ENCODE assay signal across 14 cellular contexts in the genomic region with DNA sequence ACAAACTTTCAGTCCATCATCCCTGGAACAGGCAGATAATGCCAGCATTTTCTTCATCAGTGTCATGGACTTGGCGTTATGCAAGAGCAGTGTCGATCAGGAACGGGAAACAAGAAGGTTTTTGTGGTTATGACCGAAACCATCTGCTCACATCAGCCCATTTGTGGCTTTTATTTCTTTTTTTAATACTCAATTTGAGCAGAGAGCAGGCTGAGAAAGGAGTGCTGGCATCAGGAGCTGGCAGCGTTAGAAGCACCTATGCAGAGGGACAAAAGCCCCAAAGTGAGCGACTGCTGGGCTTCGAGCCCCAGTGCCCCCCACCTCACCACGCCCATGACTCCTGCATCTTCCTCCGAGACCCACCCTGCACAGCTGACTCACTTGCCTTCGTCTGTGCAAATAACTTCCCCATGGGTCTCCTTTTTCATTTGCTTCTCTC. TPM values are rescaled to one million over a fixed set of nuclear protein-coding genes. Genes with fewer than 3 reads are reported as not detected.
DNase-seq lines count a peak whose midpoint lies in the region; ATAC-seq and TF ChIP-seq lines count a peak whose summit lies in the region.
"Had no signal": no experiment of that assay in that cellular context is flagged by ENCODE, and none has a peak within 500 bp of the region (broad histone marks: within the 10 kb centered on the region; RNA-seq: fewer than 3 reads in every experiment).

No MANE protein-coding gene starts in this region.

- no peaks in the 10 kb centered on the region for H4K20me1 ChIP-seq in Loucy (ENCODE audit: insufficient read depth, low read length, poor library complexity, severe bottlenecking)

- H2AFZ ChIP-seq in Loucy (ENCODE audit: low read length): no peak overlapping the region

- CTCF ChIA-PET in activated CD4-positive, alpha-beta T cell treated with anti-CD3 and anti-CD28 coated beads, Interleukin-2, amount 10 ng/mL, durations not matched to agents 7 days and 5 days (lab: Charles Lee): interaction anchor here (1.1 kb wide), 1 partner anchor 18 kb away, joined by 3 read pairs; no protein-coding TSS in a partner anchor
- CTCF ChIA-PET in activated CD8-positive, alpha-beta T cell treated with anti-CD3 and anti-CD28 coated beads, Interleukin-2, amount 10 ng/mL, durations not matched to agents 7 days and 5 days (lab: Charles Lee): interaction anchor here (0.7 to 1.9 kb wide), 3 partner anchors 9 to 73 kb away, joined by 3 to 6 read pairs (median 3); no protein-coding TSS in a partner anchor
- CTCF ChIA-PET in Caco-2 (lab: Charles Lee): no interaction called here

- H3K4me3 ChIP-seq in Loucy (ENCODE audit: low read length, poor library complexity, severe bottlenecking) (peak overlapping the region; percentile 41), Caco-2 (ENCODE audit: low read depth, low read length) (no peak overlapping the region)
- H3K4me3 ChIP-seq: Peyer's patch, thoracic aorta had no signal

- H3K36me3 ChIP-seq in Loucy (ENCODE audit: insufficient read depth, low read length): no peaks in the 10 kb centered on the region
- H3K36me3 ChIP-seq in Caco-2 (ENCODE audit: control insufficient read depth, insufficient read depth, low read length): no peaks in the 10 kb centered on the region
- H3K36me3 ChIP-seq: Peyer's patch, thoracic aorta had no signal

- no peaks in the 10 kb centered on the region for H3F3A ChIP-seq in Loucy (ENCODE audit: low read depth)

- POLR2A ChIA-PET in activated CD4-positive, alpha-beta T cell treated with anti-CD3 and anti-CD28 coated beads, Interleukin-2, amount 10 ng/mL, durations not matched to agents 7 days and 5 days (lab: Charles Lee): no interaction called here
- POLR2A ChIA-PET in activated CD8-positive, alpha-beta T cell treated with anti-CD3 and anti-CD28 coated beads, Interleukin-2, amount 10 ng/mL, durations not matched to agents 7 days and 5 days (lab: Charles Lee): no interaction called here
- POLR2A ChIA-PET in Caco-2 (lab: Charles Lee): no interaction called here

- H3K9me3 ChIP-seq in Loucy (ENCODE audit: insufficient read depth, low read depth, low read length): no peaks in the 10 kb centered on the region
- H3K9me3 ChIP-seq in Caco-2: no peaks in the 10 kb centered on the region
- H3K9me3 ChIP-seq: Peyer's patch, thoracic aorta had no signal

- H3K27me3 ChIP-seq in Loucy (ENCODE audit: insufficient read depth, low read length, poor library complexity, severe bottlenecking) (no peaks in the 10 kb centered on the region), Caco-2 (replicated peaks; ENCODE audit: control insufficient read depth, insufficient read depth, low read length) (peaks cover 2% of the 10 kb centered on the region; the same call in 1 of the 2 replicates)
- H3K27me3 ChIP-seq: Peyer's patch had no signal

- TF ChIP-seq CTCF in Loucy (conservative IDR thresholded peaks at IDR 0.05; ENCODE audit: low read length) (no peak), omental fat pad (IDR thresholded peaks at IDR 0.05) (no peak), Caco-2 (IDR thresholded peaks at IDR 0.05; ENCODE audit: insufficient read depth in 1 of 2, low read depth in 1 of 2, low read length in 1 of 2, severe bottlenecking in 1 of 2, unreplicated experiment in 1 of 2) (no peak)

- H3K4me2 ChIP-seq in Loucy (ENCODE audit: low read depth, low read length, poor library complexity, severe bottlenecking): peak overlapping the region; percentile 63

- H3K4me3 Mint-ChIP-seq in activated CD4-positive, alpha-beta T cell treated with anti-CD3 and anti-CD28 coated beads, Interleukin-2, amount 10 ng/mL, durations not matched to agents 7 days and 5 days: peak overlapping the region; percentile 3
- H3K4me3 Mint-ChIP-seq in activated CD8-positive, alpha-beta T cell treated with anti-CD3 and anti-CD28 coated beads, Interleukin-2, amount 10 ng/mL, durations not matched to agents 7 days and 5 days: no peak overlapping the region
- H3K4me3 Mint-ChIP-seq in Caco-2 (ENCODE audit: unreplicated experiment): no peak overlapping the region

- H3K9me3 Mint-ChIP-seq in activated CD4-positive, alpha-beta T cell treated with anti-CD3 and anti-CD28 coated beads, Interleukin-2, amount 10 ng/mL, durations not matched to agents 7 days and 5 days: no peaks in the 10 kb centered on the region
- H3K9me3 Mint-ChIP-seq in activated CD8-positive, alpha-beta T cell treated with anti-CD3 and anti-CD28 coated beads, Interleukin-2, amount 10 ng/mL, durations not matched to agents 7 days and 5 days (ENCODE audit: insufficient read depth): no peaks in the 10 kb centered on the region
- H3K9me3 Mint-ChIP-seq in Caco-2 (ENCODE audit: unreplicated experiment): no peaks in the 10 kb centered on the region

- no peak overlapping the region for H3K9ac ChIP-seq in Loucy (ENCODE audit: low read depth, low read length, poor library complexity, severe bottlenecking)

- peaks cover 25% of the 10 kb centered on the region for H3K4me1 ChIP-seq in Loucy (ENCODE audit: insufficient read depth, low read length, poor library complexity, severe bottlenecking)
- H3K4me1 ChIP-seq in Caco-2: no peaks in the 10 kb centered on the region

- no peaks in the 10 kb centered on the region for H3K9me2 ChIP-seq in Loucy (replicated peaks; ENCODE audit: low read depth, low read length)

- H3K79me2 ChIP-seq in Loucy (ENCODE audit: insufficient read depth, low read length): no peaks in the 10 kb centered on the region

- no peak overlapping the region for H3K27ac Mint-ChIP-seq in activated CD4-positive, alpha-beta T cell treated with anti-CD3 and anti-CD28 coated beads, Interleukin-2, amount 10 ng/mL, durations not matched to agents 7 days and 5 days
- H3K27ac Mint-ChIP-seq in activated CD8-positive, alpha-beta T cell treated with anti-CD3 and anti-CD28 coated beads, Interleukin-2, amount 10 ng/mL, durations not matched to agents 7 days and 5 days: no peak overlapping the region
- H3K27ac Mint-ChIP-seq in Caco-2 (ENCODE audit: unreplicated experiment): no peak overlapping the region

- BruUV-seq in Caco-2 (replicated peaks; lab: Mats Ljungman, UMichigan): no TSS peak

- DNase-seq in activated CD4-positive, alpha-beta T cell treated with anti-CD3 and anti-CD28 coated beads, Interleukin-2, amount 10 ng/mL, durations not matched to agents 7 days and 5 days: peak; percentile 26
- no peak for DNase-seq in activated CD4-positive, alpha-beta T cell treated with anti-CD3 and anti-CD28 coated beads, Interleukin-2, amount 50 U/mL, for 1 hour
- DNase-seq in activated CD8-positive, alpha-beta T cell treated with anti-CD3 and anti-CD28 coated beads, Interleukin-2, amount 10 ng/mL, durations not matched to agents 7 days and 5 days: peak; percentile 34
- DNase-seq in omental fat pad (ENCODE audit: low spot score): no peak
- DNase-seq in stimulated activated naive CD4-positive, alpha-beta T cell treated with Interleukin-2 at 50 U/mL for 16 hours (lab: John Stamatoyannopoulos, UW): no peak
- DNase-seq in Caco-2: no peak
- DNase-seq in left colon: no peak
- DNase-seq: NCI-H187; stimulated activated CD4-positive, alpha-beta T cell treated with anti-CD3 and anti-CD28 coated beads, Interleukin-4, amount 100 ng/mL, for 1 hour had no signal

- no peaks in the 10 kb centered on the region for H3K36me3 Mint-ChIP-seq in activated CD4-positive, alpha-beta T cell treated with anti-CD3 and anti-CD28 coated beads, Interleukin-2, amount 10 ng/mL, durations not matched to agents 7 days and 5 days (ENCODE audit: low read depth)
- no peaks in the 10 kb centered on the region for H3K36me3 Mint-ChIP-seq in activated CD8-positive, alpha-beta T cell treated with anti-CD3 and anti-CD28 coated beads, Interleukin-2, amount 10 ng/mL, durations not matched to agents 7 days and 5 days (ENCODE audit: low read depth)
- no peaks in the 10 kb centered on the region for H3K36me3 Mint-ChIP-seq in Caco-2 (ENCODE audit: insufficient read depth, unreplicated experiment)

- ATAC-seq in activated CD8-positive, alpha-beta T cell treated with anti-CD3 and anti-CD28 coated beads, Interleukin-2, amount 10 ng/mL, durations not matched to agents 7 days and 5 days: peak; percentile 44
- ATAC-seq in omental fat pad (ENCODE audit: low FRiP score): peak; percentile 28
- no peak for ATAC-seq in left colon
- ATAC-seq: HCT116 had no signal

- intact Hi-C loops in Caco-2 (cut with micrococcal nuclease; ENCODE audit: unreplicated experiment): no loop called here
- intact Hi-C loops in left colon (cut with DNase I, micrococcal nuclease): no loop called here

- peaks cover 70% of the 10 kb centered on the region for H3K27me3 Mint-ChIP-seq in activated CD4-positive, alpha-beta T cell treated with anti-CD3 and anti-CD28 coated beads, Interleukin-2, amount 10 ng/mL, durations not matched to agents 7 days and 5 days
- peaks cover 68% of the 10 kb centered on the region for H3K27me3 Mint-ChIP-seq in activated CD8-positive, alpha-beta T cell treated with anti-CD3 and anti-CD28 coated beads, Interleukin-2, amount 10 ng/mL, durations not matched to agents 7 days and 5 days (ENCODE audit: low read depth)
- H3K27me3 Mint-ChIP-seq in Caco-2 (ENCODE audit: insufficient read depth, unreplicated experiment): peaks cover 14% of the 10 kb centered on the region

- peaks cover 16% of the 10 kb centered on the region for H3K4me1 Mint-ChIP-seq in activated CD4-positive, alpha-beta T cell treated with anti-CD3 and anti-CD28 coated beads, Interleukin-2, amount 10 ng/mL, durations not matched to agents 7 days and 5 days
- peaks cover 13% of the 10 kb centered on the region for H3K4me1 Mint-ChIP-seq in activated CD8-positive, alpha-beta T cell treated with anti-CD3 and anti-CD28 coated beads, Interleukin-2, amount 10 ng/mL, durations not matched to agents 7 days and 5 days (ENCODE audit: low read depth)
- H3K4me1 Mint-ChIP-seq in Caco-2 (ENCODE audit: low read depth, unreplicated experiment): no peaks in the 10 kb centered on the region

RNA-seq across cellular contexts. Expression of a gene that starts 16.2 kb away (rescaled TPM):
- total RNA-seq in activated CD4-positive, alpha-beta T cell treated with anti-CD3 and anti-CD28 coated beads, Interleukin-2, amount 10 ng/mL, durations not matched to agents 7 days and 5 days: not detected
- not detected for total RNA-seq in activated CD8-positive, alpha-beta T cell treated with anti-CD3 and anti-CD28 coated beads, Interleukin-2, amount 10 ng/mL, durations not matched to agents 7 days and 5 days
- total RNA-seq in omental fat pad (1 to 10 TPM; 1.6 to 9.2 (median 2.2) TPM), Caco-2 (2022) (not detected in 2 replicates), left colon (under 1 TPM in 1 of 2 donors, not detected in 1; 0.39 TPM)
- total RNA-seq: astrocyte, Peyer's patch had no signal

RNA-seq across cellular contexts. Expression of a gene that starts 47.6 kb away (rescaled TPM):
- under 1 TPM in 1 of 2 experiments, not detected in 1; 0.15 TPM for total RNA-seq in activated CD4-positive, alpha-beta T cell treated with anti-CD3 and anti-CD28 coated beads, Interleukin-2, amount 10 ng/mL, durations not matched to agents 7 days and 5 days
- total RNA-seq in activated CD8-positive, alpha-beta T cell treated with anti-CD3 and anti-CD28 coated beads, Interleukin-2, amount 10 ng/mL, durations not matched to agents 7 days and 5 days: not detected
- total RNA-seq in omental fat pad: under 1 TPM in 1 of 4 donors, not detected in 3; 0.79 TPM
- total RNA-seq in Caco-2 (2022): not detected in 2 replicates
- not detected for total RNA-seq in left colon
- total RNA-seq: astrocyte, Peyer's patch, thoracic aorta had no signal

Comparison
In these comparisons a context has a peak if more than half of its experiments do, and no peak if none do; other contexts are left out.
1. DNase-seq: peak in activated CD4-positive, alpha-beta T cell treated with anti-CD3 and anti-CD28 coated beads, Interleukin-2, amount 10 ng/mL, durations not matched to agents 7 days and 5 days (single experiment) and activated CD8-positive, alpha-beta T cell treated with anti-CD3 and anti-CD28 coated beads, Interleukin-2, amount 10 ng/mL, durations not matched to agents 7 days and 5 days (single experiment); none in activated CD4-positive, alpha-beta T cell treated with anti-CD3 and anti-CD28 coated beads, Interleukin-2, amount 50 U/mL, for 1 hour (single experiment), omental fat pad (single experiment), stimulated activated naive CD4-positive, alpha-beta T cell treated with Interleukin-2 at 50 U/mL for 16 hours (single experiment), Caco-2 (0 of 2) and left colon (0 of 2).